Comparison of ENCODE assay signal across 8 cellular contexts in genomic region chr13:95660981-95661581, GRCh38. TPM values are rescaled to one million over a fixed set of nuclear protein-coding genes. Genes with fewer than 3 reads are reported as not detected.
DNase-seq lines count a peak whose midpoint lies in the region; ATAC-seq, FAIRE-seq and TF ChIP-seq lines count a peak whose summit lies in the region.

No MANE protein-coding gene starts in this region.

- peak in 1 of 5 donors; percentile 16 for DNase-seq in heart left ventricle
- no peak for DNase-seq in left cardiac atrium
- DNase-seq in NCI-H1417 (lab: John Stamatoyannopoulos, UW) = peak; percentile 37 to 86 (median 46)
- no peak for DNase-seq in ascending aorta (ENCODE audit: low spot score in 2 of 2)
- no peak for DNase-seq in lower lobe of right lung
- DNase-seq in GM12891 (ENCODE audit: insufficient read length, low spot score) = no peak

- H3K4me3 ChIP-seq in heart left ventricle (no peak overlapping the region), ascending aorta (no peak overlapping the region), lower lobe of right lung (no peak overlapping the region)

- H3K27me3 ChIP-seq in heart left ventricle (peaks cover 0 to 7% (median 0%) of the 10 kb centered on the region in 9 donors), ascending aorta (no peaks in the 10 kb centered on the region), lower lobe of right lung (ENCODE audit: low read depth) (no peaks in the 10 kb centered on the region)

- no peak for ATAC-seq in heart left ventricle
- no peak for ATAC-seq in left cardiac atrium
- ATAC-seq in lower lobe of right lung = no peak
- no peak for ATAC-seq in GM21381 (IDR thresholded peaks at IDR 0.05; ENCODE audit: unreplicated experiment)
- ATAC-seq in GM19328 (IDR thresholded peaks at IDR 0.05; ENCODE audit: unreplicated experiment) = no peak

- H3K36me3 ChIP-seq in heart left ventricle = no peaks in the 10 kb centered on the region
- no peaks in the 10 kb centered on the region for H3K36me3 ChIP-seq in ascending aorta
- no peaks in the 10 kb centered on the region for H3K36me3 ChIP-seq in lower lobe of right lung

- H3K4me1 ChIP-seq in heart left ventricle (no peaks in the 10 kb centered on the region), ascending aorta (no peaks in the 10 kb centered on the region), lower lobe of right lung (no peaks in the 10 kb centered on the region)

- intact Hi-C loops in heart left ventricle (cut with DNase I) (loop anchor here in 4 of 10 donors (5.0 to 10.0 kb wide), 5 partner anchors 124 to 474 kb away; no protein-coding TSS in a partner anchor), left cardiac atrium (cut with DNase I) (loop anchor here in 1 of 2 donors (10.0 kb wide), 1 partner anchor 126 kb away; no protein-coding TSS in a partner anchor), ascending aorta (cut with DNase I) (no loop called here), lower lobe of right lung (cut with DNase I) (no loop called here)

- H3K27ac ChIP-seq in heart left ventricle (no peak overlapping the region), ascending aorta (no peak overlapping the region), lower lobe of right lung (no peak overlapping the region)

- peak; percentile 39 to 67 (median 52) for TF ChIP-seq CTCF in heart left ventricle (IDR thresholded peaks at IDR 0.05)
- peak in 2 of 3 experiments; percentile 15 to 37 for TF ChIP-seq CTCF in ascending aorta (IDR thresholded peaks at IDR 0.05)
- peak; percentile 49 for TF ChIP-seq CTCF in lower lobe of right lung (IDR thresholded peaks at IDR 0.05)

- H3K9me3 ChIP-seq in heart left ventricle = peaks cover 0 to 28% (median 12%) of the 10 kb centered on the region in 12 donors
- H3K9me3 ChIP-seq in ascending aorta = peaks cover 0 to 26% of the 10 kb centered on the region in 2 donors
- peaks cover 20% of the 10 kb centered on the region for H3K9me3 ChIP-seq in lower lobe of right lung

- no peak for TF ChIP-seq POLR2A in heart left ventricle (IDR thresholded peaks at IDR 0.05)
- TF ChIP-seq POLR2A in GM12891 (IDR thresholded peaks at IDR 0.05; ENCODE audit: low read depth, low read length) = no peak

- FAIRE-seq in GM12891 (lab: Jason Lieb, UNC) = no peak

TF ChIP-seq in GM12891, 5 proteins besides CTCF, POLR2A, EP300 and RAD21:
- TF ChIP-seq TAF1 (IDR thresholded peaks at IDR 0.05; ENCODE audit: low read depth, low read length) = no peak
- TF ChIP-seq PAX5 (IDR thresholded peaks at IDR 0.05; ENCODE audit: insufficient read depth, low read length, severe bottlenecking) = no peak

RNA-seq across cellular contexts. Expression of gene DNAJC3, which starts 15.9 kb away (rescaled TPM):
- total RNA-seq in heart left ventricle (10 to 100 TPM; 23.5 to 43.9 (median 33.7) TPM), left cardiac atrium (10 to 100 TPM; 37.2 to 45.7 TPM), ascending aorta (44.3 TPM), lower lobe of right lung (56.7 TPM)
- polyA plus RNA-seq in heart left ventricle = 10 to 100 TPM in 1 of 2 donors, 1 to 10 TPM in 1; 8.7 to 33.7 TPM
- polyA plus RNA-seq in GM12891 (2012; ENCODE audit: low read depth, missing spikeins) = 8.9 TPM

RNA-seq across cellular contexts. Expression of gene DZIP1, which starts 16.6 kb away (rescaled TPM):
- total RNA-seq in heart left ventricle (1 to 10 TPM; 2.3 to 6.9 (median 5.1) TPM), left cardiac atrium (1 to 10 TPM; 5.4 to 7.6 TPM), ascending aorta (12.7 TPM), lower lobe of right lung (9.0 TPM)
- polyA plus RNA-seq in heart left ventricle = 1 to 10 TPM; 1.9 TPM
- 1.3 TPM for polyA plus RNA-seq in GM12891 (2012; ENCODE audit: low read depth, missing spikeins)

Comparison
In these comparisons a context has a peak if more than half of its experiments do, and no peak if none do; other contexts are left out.
1. DNase-seq: peak in NCI-H1417 (3 of 3); none in left cardiac atrium (single experiment), ascending aorta (0 of 2), lower lobe of right lung (single experiment) and GM12891 (single experiment).
2. Peak in every context shown above with its lines, with median percentiles within 50 percentile points of each other: CTCF ChIP-seq.